In the genomic region with DNA sequence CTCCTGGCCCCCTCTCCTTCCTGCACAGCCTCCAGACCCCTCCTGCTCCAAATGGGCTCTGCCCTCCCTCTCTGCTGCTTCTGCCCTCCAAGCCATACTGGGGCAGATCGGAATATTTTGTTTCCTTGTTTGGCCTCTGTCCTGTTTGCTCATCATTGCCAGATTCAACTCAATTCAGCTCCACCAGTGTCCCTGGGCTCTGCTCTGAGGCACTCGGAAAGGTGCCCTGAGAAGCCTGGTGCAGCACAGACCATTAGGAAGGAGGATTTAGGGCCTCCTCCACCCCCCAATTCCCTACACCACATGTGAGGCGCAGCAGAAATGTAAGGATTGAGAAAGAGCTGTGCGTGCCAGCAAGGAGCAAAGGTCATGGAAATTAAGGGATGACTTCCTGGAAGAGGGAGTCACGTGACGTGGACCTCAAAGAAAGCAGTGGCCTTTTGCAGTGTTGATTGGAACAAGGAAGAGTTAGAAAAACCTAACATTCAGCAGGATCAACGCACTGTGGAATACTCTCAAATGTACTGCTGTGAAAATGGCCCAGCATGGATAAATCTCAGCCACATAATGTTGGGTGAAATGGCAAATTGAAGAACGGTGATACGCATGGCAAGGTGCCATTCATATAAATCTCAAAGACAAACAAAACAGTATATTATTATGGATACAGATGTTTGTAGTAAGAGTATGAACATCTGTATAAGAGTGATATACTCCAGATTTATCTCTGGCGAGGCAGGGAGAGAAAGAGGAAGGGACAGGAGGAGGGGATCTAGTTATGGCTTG, we compare ENCODE assay signal across 1 cellular context.
A peak's percentile ranks its signal among the peaks of the same experiment; 100 is the strongest.
TF ChIP-seq lines count a peak whose summit lies in the region.

No MANE protein-coding gene starts in this region.

TF ChIP-seq in HepG2, 621 proteins besides CTCF, POLR2A, EP300 and RAD21 (continued from another document and continues in another):
- TF ChIP-seq SNAPC4 (CRISPR knock-in tag; IDR thresholded peaks at IDR 0.05) (no peak), BHLHE40 (IDR thresholded peaks at IDR 0.05; ENCODE audit: low read length) (peak; percentile 98), RFX3 (CRISPR knock-in tag; IDR thresholded peaks at IDR 0.05) (no peak), ONECUT2 (CRISPR knock-in tag; IDR thresholded peaks at IDR 0.05) (no peak), MTF2 (CRISPR knock-in tag; IDR thresholded peaks at IDR 0.05; ENCODE audit: borderline replicate concordance) (peak; percentile 79), ATF6 (CRISPR knock-in tag; conservative IDR thresholded peaks at IDR 0.05) (no peak), PHF8 (CRISPR knock-in tag; IDR thresholded peaks at IDR 0.05) (peak; percentile 48), NFE2 (CRISPR knock-in tag; IDR thresholded peaks at IDR 0.05) (no peak), BCL3 (CRISPR knock-in tag; IDR thresholded peaks at IDR 0.05) (no peak), GABPA (IDR thresholded peaks at IDR 0.05; ENCODE audit: low read depth, low read length) (no peak), GABPA (CRISPR knock-in tag; IDR thresholded peaks at IDR 0.05; ENCODE audit: low read depth) (peak; percentile 88), BRD4 (CRISPR knock-in tag; IDR thresholded peaks at IDR 0.05) (peak; percentile 87; the same call in 1 of the 2 replicates), GTF3A (CRISPR knock-in tag; conservative IDR thresholded peaks at IDR 0.05) (no peak), RNF2 (conservative IDR thresholded peaks at IDR 0.05; ENCODE audit: low read depth) (peak; percentile 54; the same call in 1 of the 2 replicates), HDAC1 (CRISPR knock-in tag; IDR thresholded peaks at IDR 0.05) (peak; percentile 57; the same call in 1 of the 2 replicates), ZBTB44 (CRISPR knock-in tag; IDR thresholded peaks at IDR 0.05) (0 out of 2 replicates have a peak, but pooled peaks have one; percentile 21), SP140L (CRISPR knock-in tag; IDR thresholded peaks at IDR 0.05; ENCODE audit: borderline replicate concordance) (no peak), REXO4 (CRISPR knock-in tag; IDR thresholded peaks at IDR 0.05; ENCODE audit: borderline replicate concordance) (no peak), ZNF292 (CRISPR knock-in tag; IDR thresholded peaks at IDR 0.05; ENCODE audit: borderline replicate concordance, low read depth) (no peak), ZBTB20 (CRISPR knock-in tag; IDR thresholded peaks at IDR 0.05; ENCODE audit: borderline replicate concordance, low read depth) (peak; percentile 51; the same call in 1 of the 2 replicates), SMAD9 (CRISPR knock-in tag; IDR thresholded peaks at IDR 0.05) (no peak), ZNF746 (CRISPR knock-in tag; IDR thresholded peaks at IDR 0.05) (no peak), ZNF7 (CRISPR knock-in tag; IDR thresholded peaks at IDR 0.05) (no peak), RARA (CRISPR knock-in tag; IDR thresholded peaks at IDR 0.05) (peak; percentile 72), IRF9 (CRISPR knock-in tag; IDR thresholded peaks at IDR 0.05; ENCODE audit: borderline replicate concordance) (no peak), SIN3B (IDR thresholded peaks at IDR 0.05; ENCODE audit: low read length) (no peak), ZNF280B (CRISPR knock-in tag; IDR thresholded peaks at IDR 0.05; ENCODE audit: borderline replicate concordance) (no peak), SRSF1 (optimal IDR thresholded peaks at IDR 0.05; ENCODE audit: low read depth, low read length) (no peak), ZNF3 (CRISPR knock-in tag; IDR thresholded peaks at IDR 0.05) (peak; percentile 52; the same call in 1 of the 2 replicates), MEF2D (CRISPR knock-in tag; IDR thresholded peaks at IDR 0.05) (no peak), KDM3A (CRISPR knock-in tag; IDR thresholded peaks at IDR 0.05; ENCODE audit: low read depth) (peak; percentile 68; the same call in 1 of the 2 replicates)
- TF ChIP-seq, protein P1, sequence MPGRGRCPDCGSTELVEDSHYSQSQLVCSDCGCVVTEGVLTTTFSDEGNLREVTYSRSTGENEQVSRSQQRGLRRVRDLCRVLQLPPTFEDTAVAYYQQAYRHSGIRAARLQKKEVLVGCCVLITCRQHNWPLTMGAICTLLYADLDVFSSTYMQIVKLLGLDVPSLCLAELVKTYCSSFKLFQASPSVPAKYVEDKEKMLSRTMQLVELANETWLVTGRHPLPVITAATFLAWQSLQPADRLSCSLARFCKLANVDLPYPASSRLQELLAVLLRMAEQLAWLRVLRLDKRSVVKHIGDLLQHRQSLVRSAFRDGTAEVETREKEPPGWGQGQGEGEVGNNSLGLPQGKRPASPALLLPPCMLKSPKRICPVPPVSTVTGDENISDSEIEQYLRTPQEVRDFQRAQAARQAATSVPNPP (CRISPR knock-in tag; IDR thresholded peaks at IDR 0.05): no peak
- TF ChIP-seq, protein P2, sequence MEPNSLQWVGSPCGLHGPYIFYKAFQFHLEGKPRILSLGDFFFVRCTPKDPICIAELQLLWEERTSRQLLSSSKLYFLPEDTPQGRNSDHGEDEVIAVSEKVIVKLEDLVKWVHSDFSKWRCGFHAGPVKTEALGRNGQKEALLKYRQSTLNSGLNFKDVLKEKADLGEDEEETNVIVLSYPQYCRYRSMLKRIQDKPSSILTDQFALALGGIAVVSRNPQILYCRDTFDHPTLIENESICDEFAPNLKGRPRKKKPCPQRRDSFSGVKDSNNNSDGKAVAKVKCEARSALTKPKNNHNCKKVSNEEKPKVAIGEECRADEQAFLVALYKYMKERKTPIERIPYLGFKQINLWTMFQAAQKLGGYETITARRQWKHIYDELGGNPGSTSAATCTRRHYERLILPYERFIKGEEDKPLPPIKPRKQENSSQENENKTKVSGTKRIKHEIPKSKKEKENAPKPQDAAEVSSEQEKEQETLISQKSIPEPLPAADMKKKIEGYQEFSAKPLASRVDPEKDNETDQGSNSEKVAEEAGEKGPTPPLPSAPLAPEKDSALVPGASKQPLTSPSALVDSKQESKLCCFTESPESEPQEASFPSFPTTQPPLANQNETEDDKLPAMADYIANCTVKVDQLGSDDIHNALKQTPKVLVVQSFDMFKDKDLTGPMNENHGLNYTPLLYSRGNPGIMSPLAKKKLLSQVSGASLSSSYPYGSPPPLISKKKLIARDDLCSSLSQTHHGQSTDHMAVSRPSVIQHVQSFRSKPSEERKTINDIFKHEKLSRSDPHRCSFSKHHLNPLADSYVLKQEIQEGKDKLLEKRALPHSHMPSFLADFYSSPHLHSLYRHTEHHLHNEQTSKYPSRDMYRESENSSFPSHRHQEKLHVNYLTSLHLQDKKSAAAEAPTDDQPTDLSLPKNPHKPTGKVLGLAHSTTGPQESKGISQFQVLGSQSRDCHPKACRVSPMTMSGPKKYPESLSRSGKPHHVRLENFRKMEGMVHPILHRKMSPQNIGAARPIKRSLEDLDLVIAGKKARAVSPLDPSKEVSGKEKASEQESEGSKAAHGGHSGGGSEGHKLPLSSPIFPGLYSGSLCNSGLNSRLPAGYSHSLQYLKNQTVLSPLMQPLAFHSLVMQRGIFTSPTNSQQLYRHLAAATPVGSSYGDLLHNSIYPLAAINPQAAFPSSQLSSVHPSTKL (CRISPR knock-in tag; IDR thresholded peaks at IDR 0.05): peak; percentile 98
- TF ChIP-seq, protein P3, sequence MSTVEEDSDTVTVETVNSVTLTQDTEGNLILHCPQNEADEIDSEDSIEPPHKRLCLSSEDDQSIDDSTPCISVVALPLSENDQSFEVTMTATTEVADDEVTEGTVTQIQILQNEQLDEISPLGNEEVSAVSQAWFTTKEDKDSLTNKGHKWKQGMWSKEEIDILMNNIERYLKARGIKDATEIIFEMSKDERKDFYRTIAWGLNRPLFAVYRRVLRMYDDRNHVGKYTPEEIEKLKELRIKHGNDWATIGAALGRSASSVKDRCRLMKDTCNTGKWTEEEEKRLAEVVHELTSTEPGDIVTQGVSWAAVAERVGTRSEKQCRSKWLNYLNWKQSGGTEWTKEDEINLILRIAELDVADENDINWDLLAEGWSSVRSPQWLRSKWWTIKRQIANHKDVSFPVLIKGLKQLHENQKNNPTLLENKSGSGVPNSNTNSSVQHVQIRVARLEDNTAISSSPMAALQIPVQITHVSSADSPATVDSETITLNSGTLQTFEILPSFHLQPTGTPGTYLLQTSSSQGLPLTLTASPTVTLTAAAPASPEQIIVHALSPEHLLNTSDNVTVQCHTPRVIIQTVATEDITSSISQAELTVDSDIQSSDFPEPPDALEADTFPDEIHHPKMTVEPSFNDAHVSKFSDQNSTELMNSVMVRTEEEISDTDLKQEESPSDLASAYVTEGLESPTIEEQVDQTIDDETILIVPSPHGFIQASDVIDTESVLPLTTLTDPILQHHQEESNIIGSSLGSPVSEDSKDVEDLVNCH (CRISPR knock-in tag; IDR thresholded peaks at IDR 0.05): no peak
